Comparison of ENCODE assay signal across 1 cellular context in genomic region chr6:89596484-89596883, GRCh38.
TF ChIP-seq lines count a peak whose summit lies in the region.

No MANE protein-coding gene starts in this region.

TF ChIP-seq in HepG2, 621 proteins besides CTCF, POLR2A, EP300 and RAD21 (continued from another document):
- TF ChIP-seq HMGXB3 (CRISPR knock-in tag; IDR thresholded peaks at IDR 0.05; ENCODE audit: borderline replicate concordance) (no peak), PAXIP1 (CRISPR knock-in tag; conservative IDR thresholded peaks at IDR 0.05) (no peak), ZNF747 (CRISPR knock-in tag; IDR thresholded peaks at IDR 0.05; ENCODE audit: borderline replicate concordance) (no peak)
